In the genomic region with DNA sequence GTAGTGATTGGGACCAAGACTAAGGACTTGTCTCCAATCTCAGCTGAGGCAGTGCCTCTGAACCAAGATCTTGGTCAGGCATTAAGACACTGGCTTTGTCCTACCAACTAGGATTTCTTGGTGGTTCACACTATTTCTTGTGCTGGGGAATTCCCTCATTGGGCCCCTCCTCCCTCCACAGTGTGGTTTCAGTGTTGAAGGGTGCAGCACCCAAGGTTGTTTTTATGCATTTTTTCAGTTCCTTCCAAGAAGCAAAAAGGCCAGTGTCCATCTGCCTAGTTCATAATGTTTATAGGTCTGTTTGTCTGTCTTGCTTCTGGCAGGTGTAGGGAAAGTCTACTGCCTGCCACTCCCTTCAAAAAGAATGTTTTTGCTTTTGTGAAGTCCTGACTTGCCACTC, we compare ENCODE assay signal across 11 cellular contexts.
A peak's percentile ranks its signal among the peaks of the same experiment; 100 is the strongest.
DNase-seq lines count a peak whose midpoint lies in the region; ATAC-seq and TF ChIP-seq lines count a peak whose summit lies in the region.
"Had no signal": no experiment of that assay in that cellular context is flagged by ENCODE, and none has a peak within 500 bp of the region (broad histone marks: within the 10 kb centered on the region; RNA-seq: fewer than 3 reads in every experiment).

No MANE protein-coding gene starts in this region.

- peak overlapping the region; percentile 51 for H3K4me3 Mint-ChIP-seq in memory B cell

- peak overlapping the region; percentile 78 for H3K27ac ChIP-seq in OCI-LY3 (ENCODE audit: low read length)
- H3K27ac ChIP-seq: HL-60 had no signal

- no peaks in the 10 kb centered on the region for H4K20me1 ChIP-seq in OCI-LY3 (ENCODE audit: insufficient read depth, low read length)

- no peak overlapping the region for H2AFZ ChIP-seq in OCI-LY3 (ENCODE audit: low read depth, low read length)

- peaks cover 31% of the 10 kb centered on the region for H3K4me1 ChIP-seq in OCI-LY3 (ENCODE audit: low read length)

- H3K9me3 ChIP-seq in OCI-LY3 (ENCODE audit: insufficient read depth, low read length), result no peaks in the 10 kb centered on the region

- ATAC-seq in GM18520 (IDR thresholded peaks at IDR 0.05; ENCODE audit: unreplicated experiment) (peak; percentile 72), GM21529 (IDR thresholded peaks at IDR 0.05; ENCODE audit: unreplicated experiment) (peak; percentile 82), memory B cell (ENCODE audit: low read depth) (peak; percentile 94)
- ATAC-seq: left lobe of liver had no signal

- H3K27me3 ChIP-seq in OCI-LY3 (ENCODE audit: low read depth, low read length), result no peaks in the 10 kb centered on the region

- H3K9ac ChIP-seq in OCI-LY3 (ENCODE audit: low read length), result peak overlapping the region; percentile 55; the same call in 1 of the 2 replicates

- peak overlapping the region; percentile 58 for H3K4me3 ChIP-seq in OCI-LY3 (ENCODE audit: low read length)

- peak overlapping the region; percentile 45 for H3K27ac Mint-ChIP-seq in memory B cell

- H3K36me3 Mint-ChIP-seq in memory B cell, result peaks cover 17% of the 10 kb centered on the region

- H3K4me2 ChIP-seq in OCI-LY3 (ENCODE audit: low read length), result peak overlapping the region; percentile 94

- no peaks in the 10 kb centered on the region for H3K79me2 ChIP-seq in OCI-LY3 (ENCODE audit: low read length)

- no peak for TF ChIP-seq CTCF in OCI-LY3 (IDR thresholded peaks at IDR 0.05; ENCODE audit: low read depth, low read length)

- peaks cover 4% of the 10 kb centered on the region for H3K27me3 Mint-ChIP-seq in memory B cell

- H3K36me3 ChIP-seq in OCI-LY3 (replicated peaks; ENCODE audit: low read depth, low read length), result peaks cover 32% of the 10 kb centered on the region

- no peaks in the 10 kb centered on the region for H3K9me3 Mint-ChIP-seq in memory B cell

- DNase-seq in memory B cell (ENCODE audit: low spot score in 2 of 2) (peak in 1 of 2 donors; percentile 30), DMS153 treated with DMSO at 0.1 percent for 48 hours (lab: John Stamatoyannopoulos, UW; ENCODE audit: unreplicated experiment) (no peak), KG1 (lab: John Stamatoyannopoulos, UW) (no peak), AG08395 (ENCODE audit: low spot score) (no peak), AML-193 (lab: John Stamatoyannopoulos, UW) (no peak)
- DNase-seq: NCI-H774 had no signal

- H3K4me1 Mint-ChIP-seq in memory B cell, result peaks cover 10% of the 10 kb centered on the region
